9 cellular contexts compared by ENCODE assay signal in genomic region chr7:64877714-64878610, GRCh38. TPM values are rescaled to one million over a fixed set of nuclear protein-coding genes. Genes with fewer than 3 reads are reported as not detected.
DNase-seq lines count a peak whose midpoint lies in the region; ATAC-seq and TF ChIP-seq lines count a peak whose summit lies in the region.
"Had no signal": no experiment of that assay in that cellular context is flagged by ENCODE, and none has a peak within 500 bp of the region (broad histone marks: within the 10 kb centered on the region; RNA-seq: fewer than 3 reads in every experiment).

No MANE protein-coding gene starts in this region.

- H3K4me1 ChIP-seq in GM23338 (ENCODE audit: insufficient read depth) (no peaks in the 10 kb centered on the region; the same call in 1 of the 2 replicates), sigmoid colon (peaks cover 0 to 24% (median 17%) of the 10 kb centered on the region in 4 donors), right lobe of liver (no peaks in the 10 kb centered on the region)

- H3K27me3 ChIP-seq in GM23338 (ENCODE audit: insufficient read depth) (peaks cover 64% of the 10 kb centered on the region), sigmoid colon (peaks cover 0 to 5% (median 0%) of the 10 kb centered on the region in 3 donors), right lobe of liver (no peaks in the 10 kb centered on the region)

- H3K9me3 ChIP-seq in sigmoid colon = no peaks in the 10 kb centered on the region
- no peaks in the 10 kb centered on the region for H3K9me3 ChIP-seq in right lobe of liver

- TF ChIP-seq EP300 in sigmoid colon (IDR thresholded peaks at IDR 0.05) = no peak

- H3K4me1 Mint-ChIP-seq in GM23338 (no peaks in the 10 kb centered on the region), activated B cell treated with CpG ODN at 0.5 μM for 24 hours (peaks cover 20% of the 10 kb centered on the region)

- ATAC-seq in GM23338 (peak; percentile 11; the same call in 1 of the 3 replicates), activated B cell treated with CpG ODN at 0.5 μM for 24 hours (ENCODE audit: low read depth) (no peak), right lobe of liver (no peak)

- H3K27ac Mint-ChIP-seq in GM23338 (no peak overlapping the region), activated B cell treated with CpG ODN at 0.5 μM for 24 hours (no peak overlapping the region)

- no peaks in the 10 kb centered on the region for H3K79me2 ChIP-seq in GM23338 (replicated peaks; ENCODE audit: insufficient read depth)

- no peaks in the 10 kb centered on the region for H3F3A ChIP-seq in GM23338 (replicated peaks; ENCODE audit: low read depth)

- no peak for TF ChIP-seq CTCF in GM23338 (conservative IDR thresholded peaks at IDR 0.05; ENCODE audit: low read depth in 2 of 2)
- no peak for TF ChIP-seq CTCF in activated B cell treated with CpG ODN at 0.5 μM for 24 hours (IDR thresholded peaks at IDR 0.05)
- no peak for TF ChIP-seq CTCF in sigmoid colon (IDR thresholded peaks at IDR 0.05)
- no peak for TF ChIP-seq CTCF in right lobe of liver (IDR thresholded peaks at IDR 0.05)

- peak overlapping the region; percentile 62 for H3K4me3 Mint-ChIP-seq in GM23338
- peak overlapping the region; percentile 66 for H3K4me3 Mint-ChIP-seq in activated B cell treated with CpG ODN at 0.5 μM for 24 hours

- 75 to 83% methylated on average over 34 of the region's 34 CpGs for WGBS in sigmoid colon, 2 donors
- 77% methylated on average over 16 of the region's 34 CpGs for WGBS in right lobe of liver (ENCODE audit: insufficient coverage, low coverage, low lambda C conversion rate, missing lambda C conversion rate)

- H3K9me2 ChIP-seq in GM23338 (ENCODE audit: insufficient read depth) = no peaks in the 10 kb centered on the region

- H3K36me3 Mint-ChIP-seq in GM23338 (ENCODE audit: low read depth) (peaks cover 8% of the 10 kb centered on the region; the same call in 1 of the 3 replicates), activated B cell treated with CpG ODN at 0.5 μM for 24 hours (ENCODE audit: low read depth) (no peaks in the 10 kb centered on the region)

- DNase-seq in GM23338 (ENCODE audit: low spot score) (no peak), activated B cell treated with CpG ODN at 0.5 μM for 24 hours (no peak), hepatic stellate cell (ENCODE audit: low spot score) (peak; percentile 1), sigmoid colon (peak; percentile 54), right lobe of liver (no peak), ACHN (no peak), NCI-H2107 (lab: John Stamatoyannopoulos, UW) (no peak)
- DNase-seq in central memory CD4-positive, alpha-beta T cell = no peak

- H3K4me3 ChIP-seq in GM23338 (peak overlapping the region; percentile 61), sigmoid colon (peak overlapping the region; percentile 12 to 52 (median 43)), right lobe of liver (no peak overlapping the region)
- H3K4me3 ChIP-seq: left lung had no signal

- H2AFZ ChIP-seq in GM23338 = peak overlapping the region; percentile 97

- CTCF ChIA-PET in activated B cell treated with CpG ODN at 0.5 μM for 24 hours (lab: Charles Lee) = no interaction called here

- in situ Hi-C loops in ACHN (cut with HindIII; ENCODE audit: low pct_ligation_motif_present, low pct_unique_long_range_greater_than_20kb, low sequenced_read_pairs) = no loop called here

- peaks cover 42% of the 10 kb centered on the region for H3K27me3 Mint-ChIP-seq in GM23338 (ENCODE audit: insufficient read depth, low read depth, poor library complexity)
- H3K27me3 Mint-ChIP-seq in activated B cell treated with CpG ODN at 0.5 μM for 24 hours = peaks cover 29% of the 10 kb centered on the region

- TF ChIP-seq POLR2A in sigmoid colon (IDR thresholded peaks at IDR 0.05) = no peak
- TF ChIP-seq POLR2A in right lobe of liver (IDR thresholded peaks at IDR 0.05) = no peak

- H3K36me3 ChIP-seq in GM23338 (ENCODE audit: insufficient read depth) (no peaks in the 10 kb centered on the region), sigmoid colon (no peaks in the 10 kb centered on the region), right lobe of liver (no peaks in the 10 kb centered on the region)
- H3K36me3 ChIP-seq: left lung had no signal

- POLR2A ChIA-PET in activated B cell treated with CpG ODN at 0.5 μM for 24 hours (lab: Charles Lee) = no interaction called here

- H3K27ac ChIP-seq in GM23338 (ENCODE audit: low read depth) = no peak overlapping the region
- no peak overlapping the region for H3K27ac ChIP-seq in sigmoid colon
- H3K27ac ChIP-seq in right lobe of liver = no peak overlapping the region
- H3K27ac ChIP-seq: left lung had no signal

- H3K4me2 ChIP-seq in GM23338 = peak overlapping the region; percentile 81

- intact Hi-C loops in activated B cell treated with CpG ODN at 0.5 μM for 24 hours (cut with micrococcal nuclease) = no loop called here
- intact Hi-C loops in sigmoid colon (cut with DNase I) = no loop called here
- intact Hi-C loops in right lobe of liver (cut with DNase I) = no loop called here

- no peaks in the 10 kb centered on the region for H4K20me1 ChIP-seq in GM23338 (replicated peaks; ENCODE audit: insufficient read depth)

- peaks cover 58% of the 10 kb centered on the region for H3K9me3 Mint-ChIP-seq in GM23338
- H3K9me3 Mint-ChIP-seq in activated B cell treated with CpG ODN at 0.5 μM for 24 hours = peaks cover 2% of the 10 kb centered on the region

TF ChIP-seq in GM23338, 12 proteins besides CTCF, POLR2A, EP300 and RAD21:
- TF ChIP-seq STAT1 (IDR thresholded peaks at IDR 0.05; ENCODE audit: unreplicated experiment) = no peak
- TF ChIP-seq ZNF331 (CRISPR knock-in tag; IDR thresholded peaks at IDR 0.05; ENCODE audit: low read depth) = no peak
- TF ChIP-seq EZH2phosphoT487 (IDR thresholded peaks at IDR 0.05; ENCODE audit: unreplicated experiment) = no peak
TF ChIP-seq in GM23338: peak in this region for 0.

RNA-seq across cellular contexts. Expression of gene ZNF273, which starts 25.1 kb away (rescaled TPM):
- 33.4 and 34.3 TPM in 2 replicates for total RNA-seq in GM23338 (2014; rRNA removed; shearing (Covaris generic))
- polyA plus RNA-seq in GM23338 (2016; fragmentation: Nextera tagmentation; extraction: Ambion mirVana) (14.6 and 16.4 TPM in 2 replicates), sigmoid colon (1 to 10 TPM; 1.2 to 3.7 (median 1.4) TPM)
- total RNA-seq in activated B cell treated with CpG ODN at 0.5 μM for 24 hours (10.6 and 12.3 TPM in 2 replicates), sigmoid colon (10 to 100 TPM in 1 of 4 donors, 1 to 10 TPM in 3; 7.5 to 38.2 (median 9.6) TPM), right lobe of liver (under 1 TPM; 0.24 to 1.00 (median 0.78) TPM)

Comparison
In these comparisons a context has a peak if more than half of its experiments do, and no peak if none do; other contexts are left out.
1. DNase-seq: peak in hepatic stellate cell (single experiment) and sigmoid colon (single experiment); none in GM23338 (single experiment), activated B cell treated with CpG ODN at 0.5 μM for 24 hours (single experiment), right lobe of liver (0 of 3), ACHN (single experiment), central memory CD4-positive, alpha-beta T cell (single experiment) and NCI-H2107 (single experiment).
2. H3K4me3 ChIP-seq: peak in GM23338 (single experiment) and sigmoid colon (4 of 4); none in right lobe of liver (0 of 3).